1 cellular context compared by ENCODE assay signal in genomic region chr2:38945372-38945771, GRCh38.
TF ChIP-seq lines count a peak whose summit lies in the region.

No MANE protein-coding gene starts in this region.

TF ChIP-seq in K562, 482 proteins besides CTCF, POLR2A, EP300 and RAD21 (continued from another document and continues in another):
- TF ChIP-seq MGA (IDR thresholded peaks at IDR 0.05) (no peak), MYC (IDR thresholded peaks at IDR 0.05; ENCODE audit: low read depth, low read length) (no peak), MYC (CRISPR knock-in tag; IDR thresholded peaks at IDR 0.05; ENCODE audit: borderline replicate concordance, low read depth) (no peak), ZNF263 (CRISPR knock-in tag; IDR thresholded peaks at IDR 0.05; ENCODE audit: borderline replicate concordance) (no peak), ZNF695 (CRISPR knock-in tag; IDR thresholded peaks at IDR 0.05) (no peak), TOE1 (IDR thresholded peaks at IDR 0.05; ENCODE audit: borderline replicate concordance) (no peak), TOE1 (CRISPR knock-in tag; IDR thresholded peaks at IDR 0.05; ENCODE audit: borderline replicate concordance, low read depth) (no peak), NFE2 (IDR thresholded peaks at IDR 0.05; ENCODE audit: low read depth) (no peak), PCBP1 (IDR thresholded peaks at IDR 0.05; ENCODE audit: low read depth, low read length, poor library complexity, severe bottlenecking) (no peak), ZNF77 (CRISPR knock-in tag; IDR thresholded peaks at IDR 0.05) (no peak), ESRRB (CRISPR knock-in tag; IDR thresholded peaks at IDR 0.05; ENCODE audit: borderline replicate concordance) (no peak), PTBP1 (IDR thresholded peaks at IDR 0.05; ENCODE audit: low read depth, low read length) (no peak), EP400 (IDR thresholded peaks at IDR 0.05) (no peak), SIN3B (IDR thresholded peaks at IDR 0.05; ENCODE audit: low read depth) (no peak), TRIM24 (IDR thresholded peaks at IDR 0.05) (peak; percentile 37 to 61; a peak in 1 of 4 replicates), MEF2A (IDR thresholded peaks at IDR 0.05; ENCODE audit: control insufficient read depth, low read depth, low read length) (no peak), TFAP4 (CRISPR knock-in tag; IDR thresholded peaks at IDR 0.05; ENCODE audit: borderline replicate concordance) (peak; percentile 72; the same call in 1 of the 2 replicates), POU5F1 (IDR thresholded peaks at IDR 0.05; ENCODE audit: borderline replicate concordance, low read depth, low read length, partially characterized antibody) (no peak), ZC3H4 (CRISPR knock-in tag; IDR thresholded peaks at IDR 0.05; ENCODE audit: borderline replicate concordance) (no peak), AFF4 (CRISPR knock-in tag; IDR thresholded peaks at IDR 0.05) (no peak), BCOR (IDR thresholded peaks at IDR 0.05) (no peak), RBBP5 (IDR thresholded peaks at IDR 0.05; ENCODE audit: borderline replicate concordance, insufficient read depth, low read length, poor library complexity, severe bottlenecking) (no peak), NR2F6 (CRISPR knock-in tag; IDR thresholded peaks at IDR 0.05) (no peak), PRMT5 (CRISPR knock-in tag; IDR thresholded peaks at IDR 0.05) (no peak), SRF (CRISPR knock-in tag; IDR thresholded peaks at IDR 0.05) (no peak), CBX5 (IDR thresholded peaks at IDR 0.05; ENCODE audit: borderline replicate concordance, low read depth) (no peak), TCF3 (CRISPR knock-in tag; IDR thresholded peaks at IDR 0.05) (peak; percentile 74), CBFA2T3 (IDR thresholded peaks at IDR 0.05) (peak; percentile 89), KAT8 (IDR thresholded peaks at IDR 0.05; ENCODE audit: low read depth) (no peak), HDAC1 (IDR thresholded peaks at IDR 0.05) (no peak), ZFX (CRISPR knock-in tag; IDR thresholded peaks at IDR 0.05) (peak; percentile 43; the same call in 1 of the 2 replicates), ARID2 (IDR thresholded peaks at IDR 0.05) (no peak), FOXA1 (IDR thresholded peaks at IDR 0.05; ENCODE audit: borderline replicate concordance) (no peak), MCM2 (IDR thresholded peaks at IDR 0.05; ENCODE audit: low read depth) (no peak), HMG20A (CRISPR knock-in tag; conservative IDR thresholded peaks at IDR 0.05) (no peak), ETV5 (CRISPR knock-in tag; IDR thresholded peaks at IDR 0.05; ENCODE audit: low read depth) (no peak)
- TF ChIP-seq, protein P1, sequence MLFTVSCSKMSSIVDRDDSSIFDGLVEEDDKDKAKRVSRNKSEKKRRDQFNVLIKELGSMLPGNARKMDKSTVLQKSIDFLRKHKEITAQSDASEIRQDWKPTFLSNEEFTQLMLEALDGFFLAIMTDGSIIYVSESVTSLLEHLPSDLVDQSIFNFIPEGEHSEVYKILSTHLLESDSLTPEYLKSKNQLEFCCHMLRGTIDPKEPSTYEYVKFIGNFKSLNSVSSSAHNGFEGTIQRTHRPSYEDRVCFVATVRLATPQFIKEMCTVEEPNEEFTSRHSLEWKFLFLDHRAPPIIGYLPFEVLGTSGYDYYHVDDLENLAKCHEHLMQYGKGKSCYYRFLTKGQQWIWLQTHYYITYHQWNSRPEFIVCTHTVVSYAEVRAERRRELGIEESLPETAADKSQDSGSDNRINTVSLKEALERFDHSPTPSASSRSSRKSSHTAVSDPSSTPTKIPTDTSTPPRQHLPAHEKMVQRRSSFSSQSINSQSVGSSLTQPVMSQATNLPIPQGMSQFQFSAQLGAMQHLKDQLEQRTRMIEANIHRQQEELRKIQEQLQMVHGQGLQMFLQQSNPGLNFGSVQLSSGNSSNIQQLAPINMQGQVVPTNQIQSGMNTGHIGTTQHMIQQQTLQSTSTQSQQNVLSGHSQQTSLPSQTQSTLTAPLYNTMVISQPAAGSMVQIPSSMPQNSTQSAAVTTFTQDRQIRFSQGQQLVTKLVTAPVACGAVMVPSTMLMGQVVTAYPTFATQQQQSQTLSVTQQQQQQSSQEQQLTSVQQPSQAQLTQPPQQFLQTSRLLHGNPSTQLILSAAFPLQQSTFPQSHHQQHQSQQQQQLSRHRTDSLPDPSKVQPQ (CRISPR knock-in tag; IDR thresholded peaks at IDR 0.05; ENCODE audit: borderline replicate concordance), result no peak
- TF ChIP-seq, protein P2, sequence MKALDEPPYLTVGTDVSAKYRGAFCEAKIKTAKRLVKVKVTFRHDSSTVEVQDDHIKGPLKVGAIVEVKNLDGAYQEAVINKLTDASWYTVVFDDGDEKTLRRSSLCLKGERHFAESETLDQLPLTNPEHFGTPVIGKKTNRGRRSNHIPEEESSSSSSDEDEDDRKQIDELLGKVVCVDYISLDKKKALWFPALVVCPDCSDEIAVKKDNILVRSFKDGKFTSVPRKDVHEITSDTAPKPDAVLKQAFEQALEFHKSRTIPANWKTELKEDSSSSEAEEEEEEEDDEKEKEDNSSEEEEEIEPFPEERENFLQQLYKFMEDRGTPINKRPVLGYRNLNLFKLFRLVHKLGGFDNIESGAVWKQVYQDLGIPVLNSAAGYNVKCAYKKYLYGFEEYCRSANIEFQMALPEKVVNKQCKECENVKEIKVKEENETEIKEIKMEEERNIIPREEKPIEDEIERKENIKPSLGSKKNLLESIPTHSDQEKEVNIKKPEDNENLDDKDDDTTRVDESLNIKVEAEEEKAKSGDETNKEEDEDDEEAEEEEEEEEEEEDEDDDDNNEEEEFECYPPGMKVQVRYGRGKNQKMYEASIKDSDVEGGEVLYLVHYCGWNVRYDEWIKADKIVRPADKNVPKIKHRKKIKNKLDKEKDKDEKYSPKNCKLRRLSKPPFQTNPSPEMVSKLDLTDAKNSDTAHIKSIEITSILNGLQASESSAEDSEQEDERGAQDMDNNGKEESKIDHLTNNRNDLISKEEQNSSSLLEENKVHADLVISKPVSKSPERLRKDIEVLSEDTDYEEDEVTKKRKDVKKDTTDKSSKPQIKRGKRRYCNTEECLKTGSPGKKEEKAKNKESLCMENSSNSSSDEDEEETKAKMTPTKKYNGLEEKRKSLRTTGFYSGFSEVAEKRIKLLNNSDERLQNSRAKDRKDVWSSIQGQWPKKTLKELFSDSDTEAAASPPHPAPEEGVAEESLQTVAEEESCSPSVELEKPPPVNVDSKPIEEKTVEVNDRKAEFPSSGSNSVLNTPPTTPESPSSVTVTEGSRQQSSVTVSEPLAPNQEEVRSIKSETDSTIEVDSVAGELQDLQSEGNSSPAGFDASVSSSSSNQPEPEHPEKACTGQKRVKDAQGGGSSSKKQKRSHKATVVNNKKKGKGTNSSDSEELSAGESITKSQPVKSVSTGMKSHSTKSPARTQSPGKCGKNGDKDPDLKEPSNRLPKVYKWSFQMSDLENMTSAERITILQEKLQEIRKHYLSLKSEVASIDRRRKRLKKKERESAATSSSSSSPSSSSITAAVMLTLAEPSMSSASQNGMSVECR (CRISPR knock-in tag; IDR thresholded peaks at IDR 0.05), result no peak
